In the genomic region with DNA sequence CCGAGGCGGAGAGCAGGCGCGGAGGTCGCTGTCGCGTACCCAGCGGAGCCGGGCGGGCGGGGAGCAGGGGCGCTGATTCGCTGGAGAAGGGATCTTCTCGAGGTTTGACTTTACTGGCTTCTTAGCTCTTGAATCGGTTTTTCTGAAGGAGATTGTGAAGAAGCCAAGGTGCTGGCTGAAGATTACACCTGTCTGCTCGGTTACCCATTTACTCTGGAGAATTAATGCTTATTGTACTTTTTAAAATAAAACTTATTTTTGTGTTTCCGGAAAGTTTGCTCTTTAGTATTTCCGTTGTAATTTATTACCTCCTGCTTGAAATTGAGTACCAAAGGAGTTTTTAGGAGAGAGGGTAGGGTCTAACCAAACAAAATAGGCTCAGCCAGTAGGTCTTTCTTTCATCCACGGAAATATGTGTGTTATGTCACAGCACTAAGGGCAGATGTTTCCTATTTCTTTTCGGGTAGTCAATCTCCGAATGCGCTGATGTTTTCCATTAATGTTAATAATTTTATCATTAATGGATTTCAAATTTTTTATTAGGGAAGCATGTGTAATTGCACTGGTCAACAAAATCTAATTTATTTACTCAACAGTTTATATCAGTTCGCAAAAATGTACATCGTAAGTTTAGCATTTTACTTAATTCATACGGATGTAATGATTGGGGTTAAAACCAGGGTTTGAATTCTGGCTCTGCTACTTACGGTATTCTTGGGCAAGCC, we compare ENCODE assay signal across 9 cellular contexts. TPM values are rescaled to one million over a fixed set of nuclear protein-coding genes. Genes with fewer than 3 reads are reported as not detected.
DNase-seq lines count a peak whose midpoint lies in the region; ATAC-seq, FAIRE-seq and TF ChIP-seq lines count a peak whose summit lies in the region.
"Had no signal": no experiment of that assay in that cellular context is flagged by ENCODE, and none has a peak within 500 bp of the region (broad histone marks: within the 10 kb centered on the region; RNA-seq: fewer than 3 reads in every experiment).

No MANE protein-coding gene starts in this region.

- intact Hi-C loops in pancreas (cut with DNase I) = no loop called here

- H3K4me3 Mint-ChIP-seq in endothelial cell (ENCODE audit: unreplicated experiment) = peak overlapping the region; percentile 85

- H3K9me3 ChIP-seq in pancreas = no peaks in the 10 kb centered on the region

- peak; percentile 58 for DNase-seq in OCI-M1 (lab: John Stamatoyannopoulos, UW)
- no peak for DNase-seq in endothelial cell (ENCODE audit: low spot score)
- DNase-seq in pancreas = no peak
- DNase-seq in GM12892 (ENCODE audit: insufficient read length) = no peak
- DNase-seq in NCI-H1417 treated with DMSO at 0.1 percent for 48 hours (lab: John Stamatoyannopoulos, UW) = no peak

- H3K27me3 ChIP-seq in pancreas = no peaks in the 10 kb centered on the region

- peaks cover 5% of the 10 kb centered on the region for H3K9me3 Mint-ChIP-seq in endothelial cell (ENCODE audit: unreplicated experiment)

- 6 to 7% methylated on average over 26 of the region's 26 CpGs for WGBS in pancreas, 2 donors

- no peaks in the 10 kb centered on the region for H3K36me3 ChIP-seq in pancreas

- peaks cover 15 to 26% (median 16%) of the 10 kb centered on the region in 3 donors for H3K4me1 ChIP-seq in pancreas

- peaks cover 10% of the 10 kb centered on the region for H3K27me3 Mint-ChIP-seq in endothelial cell (ENCODE audit: unreplicated experiment)

- peak overlapping the region; percentile 85 for H3K27ac Mint-ChIP-seq in endothelial cell (ENCODE audit: unreplicated experiment)

- H3K4me3 ChIP-seq in GM12875 (ENCODE audit: low read depth, low read length) (peak overlapping the region; percentile 95), pancreas (peak overlapping the region; percentile 40 to 91 (median 78))

- TF ChIP-seq POLR2A in GM12892 (IDR thresholded peaks at IDR 0.05; ENCODE audit: low read depth, low read length) = no peak

- peaks cover 25% of the 10 kb centered on the region for H3K4me1 Mint-ChIP-seq in endothelial cell (ENCODE audit: unreplicated experiment)

- no peak for ATAC-seq in pancreas
- ATAC-seq in HG02885 (IDR thresholded peaks at IDR 0.05; ENCODE audit: poor library complexity, unreplicated experiment) = no peak
- ATAC-seq in GM21526 (IDR thresholded peaks at IDR 0.05; ENCODE audit: low FRiP score, unreplicated experiment) = no peak

- H3K36me3 Mint-ChIP-seq in endothelial cell (ENCODE audit: low read depth, unreplicated experiment) = peaks cover 6% of the 10 kb centered on the region

- TF ChIP-seq CTCF in GM12875 (IDR thresholded peaks at IDR 0.05; ENCODE audit: borderline replicate concordance, insufficient read depth, low read depth, low read length) (no peak), endothelial cell (IDR thresholded peaks at IDR 0.05; ENCODE audit: unreplicated experiment) (no peak), pancreas (IDR thresholded peaks at IDR 0.05) (no peak)

- peak overlapping the region; percentile 96 to 99 (median 96) for H3K27ac ChIP-seq in pancreas

- FAIRE-seq in pancreas (lab: Jason Lieb, UNC) = no peak
- FAIRE-seq in GM12892 (lab: Jason Lieb, UNC) = no peak
- FAIRE-seq: TTC549 had no signal

RNA-seq across cellular contexts. Expression of a gene that starts 0.5 kb away (rescaled TPM):
- 144 TPM for total RNA-seq in endothelial cell (ENCODE audit: unreplicated experiment)
- total RNA-seq in pancreas = 10 to 100 TPM; 19.8 to 47.2 (median 32.0) TPM
- polyA plus RNA-seq in pancreas = 10 to 100 TPM; 54.5 to 80.8 TPM
- polyA plus RNA-seq in GM12892 (2012; ENCODE audit: missing spikeins) = 163 TPM

RNA-seq across cellular contexts. Expression of a gene that starts 0.7 kb away (rescaled TPM):
- total RNA-seq in endothelial cell (ENCODE audit: unreplicated experiment) (1.2 TPM), pancreas (1 to 10 TPM in 2 of 6 donors, under 1 TPM in 4; 0.16 to 1.4 (median 0.68) TPM)
- polyA plus RNA-seq in pancreas = 1 to 10 TPM; 1.1 to 1.2 TPM
- polyA plus RNA-seq in GM12892 (2012; ENCODE audit: missing spikeins) = 1.9 TPM

RNA-seq across cellular contexts. Expression of a gene that starts 27.8 kb away (rescaled TPM):
- total RNA-seq in endothelial cell (ENCODE audit: unreplicated experiment) (18.4 TPM), pancreas (10 to 100 TPM in 4 of 6 donors, 1 to 10 TPM in 2; 7.2 to 14.1 (median 10.9) TPM)
- 10 to 100 TPM; 10.1 to 23.3 TPM for polyA plus RNA-seq in pancreas
- 45.4 TPM for polyA plus RNA-seq in GM12892 (2012; ENCODE audit: missing spikeins)
